ENCODE assay signal across 15 cellular contexts in the genomic region with DNA sequence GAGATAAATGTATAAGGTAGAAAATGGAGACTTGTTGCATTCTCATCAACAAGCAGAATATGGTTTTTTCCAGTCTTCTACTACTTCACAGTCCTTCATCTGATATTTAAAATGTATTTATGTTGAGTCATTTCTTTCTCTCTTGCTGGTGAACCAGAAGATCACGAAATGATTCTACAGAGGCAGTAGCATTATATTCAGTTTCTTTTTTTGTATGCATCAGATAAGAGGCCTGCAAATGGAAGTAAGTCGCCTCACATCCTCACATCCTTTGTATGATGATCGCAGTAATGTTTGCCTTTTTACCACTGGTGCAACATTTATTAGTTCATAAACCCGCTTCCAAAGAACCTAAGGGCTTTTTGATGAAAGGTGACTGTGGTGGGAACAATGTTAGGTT. TPM values are rescaled to one million over a fixed set of nuclear protein-coding genes. Genes with fewer than 3 reads are reported as not detected.
DNase-seq lines count a peak whose midpoint lies in the region; ATAC-seq, FAIRE-seq and TF ChIP-seq lines count a peak whose summit lies in the region.
"Had no signal": no experiment of that assay in that cellular context is flagged by ENCODE, and none has a peak within 500 bp of the region (broad histone marks: within the 10 kb centered on the region; RNA-seq: fewer than 3 reads in every experiment).

No MANE protein-coding gene starts in this region.

- no peak for DNase-seq in activated CD4-positive, alpha-beta T cell treated with anti-CD3 and anti-CD28 coated beads for 36 hours
- no peak for DNase-seq in activated CD4-positive, alpha-beta T cell treated with anti-CD3 and anti-CD28 coated beads for 48 hours
- DNase-seq in GM12878 (ENCODE audit: low read depth, low spot score) (peak; percentile 57), NOMO-1 (lab: John Stamatoyannopoulos, UW; ENCODE audit: unreplicated experiment in 2 of 2) (no peak), NCI-H748 (lab: John Stamatoyannopoulos, UW; ENCODE audit: unreplicated experiment) (no peak)
- DNase-seq: HFFc6, KBM-7, NCI-H2171, RPMI8226 had no signal

- H3K36me3 Mint-ChIP-seq in activated CD4-positive, alpha-beta T cell treated with anti-CD3 and anti-CD28 coated beads for 36 hours (ENCODE audit: low read depth): peaks cover 60% of the 10 kb centered on the region

- peak overlapping the region; percentile 11 for H3K4me3 Mint-ChIP-seq in activated CD4-positive, alpha-beta T cell treated with anti-CD3 and anti-CD28 coated beads for 36 hours
- H3K4me3 Mint-ChIP-seq: HFFc6, nephron had no signal

- H3K36me3 ChIP-seq in GM12878 (ENCODE audit: control insufficient read depth in 2 of 2, insufficient read depth in 2 of 2, low read length in 1 of 2): peaks cover 10 to 22% of the 10 kb centered on the region in 2 experiments

- RAD21 ChIA-PET in GM12878 (lab: Charles Lee; ENCODE audit: unreplicated experiment): interaction anchor here (0.9 to 1.8 kb wide), 4 partner anchors 25 to 327 kb away, joined by 3 to 4 read pairs (median 4); no protein-coding TSS in a partner anchor

- WGBS in GM12878 (ENCODE audit: insufficient coverage, insufficient replicate concordance, low lambda C conversion rate, missing lambda C conversion rate): under 1% methylated on average over 4 of the region's 4 CpGs

- no peak overlapping the region for H2AFZ ChIP-seq in GM12878 (ENCODE audit: control insufficient read depth, low read depth, low read length)

- BruUV-seq in GM12878 (replicated peaks; lab: Mats Ljungman, UMichigan): no TSS peak

- TF ChIP-seq RAD21 in GM12878 (IDR thresholded peaks at IDR 0.05; ENCODE audit: insufficient read depth, low read depth, low read length): 0 out of 2 replicates have a peak, but pooled peaks have one; percentile 12

- TF ChIP-seq POLR2A in GM12878 (IDR thresholded peaks at IDR 0.05; ENCODE audit: low read depth, low read length): no peak

- peak overlapping the region; percentile 57 for H3K27ac ChIP-seq in GM12878 (ENCODE audit: control insufficient read depth, insufficient read depth)
- H3K27ac ChIP-seq: skin epidermis had no signal

- ATAC-seq in activated CD4-positive, alpha-beta T cell treated with anti-CD3 and anti-CD28 coated beads for 36 hours: peak; percentile 89
- ATAC-seq in GM21529 (IDR thresholded peaks at IDR 0.05; ENCODE audit: unreplicated experiment) (peak; percentile 56), HG03135 (IDR thresholded peaks at IDR 0.05; ENCODE audit: unreplicated experiment) (peak; percentile 42), GM12878 (peak; percentile 74), esophagus mucosa (no peak)

- peaks cover 48% of the 10 kb centered on the region for H3K4me1 ChIP-seq in GM12878 (ENCODE audit: control insufficient read depth, insufficient read depth, low read length)

- H3K27me3 Mint-ChIP-seq in activated CD4-positive, alpha-beta T cell treated with anti-CD3 and anti-CD28 coated beads for 36 hours: no peaks in the 10 kb centered on the region

- in situ Hi-C loops in GM12878 (cut with MboI): no loop called here

- H3K9ac ChIP-seq in GM12878 (ENCODE audit: control insufficient read depth, insufficient read depth, low read length): peak overlapping the region; percentile 43; the same call in 1 of the 2 replicates

- intact Hi-C loops in activated CD4-positive, alpha-beta T cell treated with anti-CD3 and anti-CD28 coated beads for 36 hours (cut with DNase I, micrococcal nuclease): loop anchor here (1.0 to 5.0 kb wide), 8 partner anchors 13 to 537 kb away; a partner anchor contains a TSS
- intact Hi-C loops in GM12878 (cut with micrococcal nuclease; ENCODE audit: unreplicated experiment): loop anchor here (5.0 kb wide), 1 partner anchor 109 kb away; no protein-coding TSS in a partner anchor

- no peaks in the 10 kb centered on the region for H3K79me2 ChIP-seq in GM12878 (ENCODE audit: control insufficient read depth, insufficient read depth, low read length)

- peak overlapping the region; percentile 83 for H3K27ac Mint-ChIP-seq in activated CD4-positive, alpha-beta T cell treated with anti-CD3 and anti-CD28 coated beads for 36 hours
- H3K27ac Mint-ChIP-seq: HFFc6, nephron had no signal

- H4K20me1 ChIP-seq in GM12878 (ENCODE audit: control insufficient read depth, insufficient read depth): no peaks in the 10 kb centered on the region

- H3K27me3 ChIP-seq in GM12878 (replicated peaks in 1 of 2; ENCODE audit: control insufficient read depth in 2 of 2, insufficient read depth in 2 of 2, low read length in 1 of 2): no peaks in the 10 kb centered on the region

- no peaks in the 10 kb centered on the region for H3K9me3 ChIP-seq in GM12878 (replicated peaks; ENCODE audit: control insufficient read depth, insufficient read depth, low read length)

- POLR2A ChIA-PET in activated CD4-positive, alpha-beta T cell treated with anti-CD3 and anti-CD28 coated beads for 36 hours (lab: Charles Lee): no interaction called here
- POLR2A ChIA-PET in GM12878 (lab: Charles Lee): interaction anchor here (1.2 to 1.3 kb wide), 2 partner anchors 39 to 53 kb away, joined by 3 read pairs; no protein-coding TSS in a partner anchor

- TF ChIP-seq CTCF in GM12878 (IDR thresholded peaks at IDR 0.05 in 2 of 3, conservative IDR thresholded peaks at IDR 0.05 in 1 of 3; ENCODE audit: control insufficient read depth in 2 of 3, extremely low read depth in 1 of 3, insufficient read depth in 1 of 3, low read depth in 3 of 3, low read length in 3 of 3): no peak

- no peak overlapping the region for H3K4me3 ChIP-seq in GM12878
- H3K4me3 ChIP-seq: skin epidermis had no signal

- CTCF ChIA-PET in activated CD4-positive, alpha-beta T cell treated with anti-CD3 and anti-CD28 coated beads for 36 hours (lab: Charles Lee): interaction anchor here (0.7 kb wide), 1 partner anchor 357 kb away, joined by 3 read pairs; no protein-coding TSS in a partner anchor
- CTCF ChIA-PET in GM12878 (lab: Yijun Ruan, JAX): interaction anchor here (1.4 kb wide), 1 partner anchor 25 kb away, joined by 4 read pairs; no protein-coding TSS in a partner anchor

- no peaks in the 10 kb centered on the region for H3K9me3 Mint-ChIP-seq in activated CD4-positive, alpha-beta T cell treated with anti-CD3 and anti-CD28 coated beads for 36 hours (ENCODE audit: low read depth)
- H3K9me3 Mint-ChIP-seq: HFFc6, nephron had no signal

- H3K4me1 Mint-ChIP-seq in activated CD4-positive, alpha-beta T cell treated with anti-CD3 and anti-CD28 coated beads for 36 hours: peaks cover 50% of the 10 kb centered on the region
- H3K4me1 Mint-ChIP-seq: nephron had no signal

- peak overlapping the region; percentile 62 for H3K4me2 ChIP-seq in GM12878 (ENCODE audit: control insufficient read depth, insufficient read depth)

- peak; percentile 82 for FAIRE-seq in GM12878 (lab: Jason Lieb, UNC)

- TF ChIP-seq EP300 in GM12878 (IDR thresholded peaks at IDR 0.05; ENCODE audit: borderline replicate concordance in 1 of 2, control insufficient read depth in 1 of 2, low read depth in 2 of 2, low read length in 2 of 2): peak; percentile 56 to 77

- SMC1A ChIA-PET in GM12878 (lab: Charles Lee; ENCODE audit: uncharacterized antibody, unreplicated experiment): interaction anchor here (0.9 to 7.8 kb wide), 6 partner anchors 12 to 59 kb away, joined by 3 to 119 read pairs (median 4); a partner anchor contains a TSS

RNA-seq across cellular contexts. Expression of a gene that starts 22.1 kb away (rescaled TPM):
- total RNA-seq in activated CD4-positive, alpha-beta T cell treated with anti-CD3 and anti-CD28 coated beads for 36 hours: 1 to 10 TPM; 3.9 to 5.5 TPM
- 0.52 and 0.98 TPM in 2 replicates for total RNA-seq in GM12878 (2013; cell fraction: nucleolus; rRNA removed)
- 0.05 and 0.40 TPM in 2 replicates for total RNA-seq in GM12878 (2014; rRNA removed)
- total RNA-seq in GM12878 (2014; rRNA removed; fragmentation: Illumina TruSeq; extraction: Trizol): not detected in 2 replicates
- not detected in 2 replicates for total RNA-seq in GM12878 (2021)
- 0.24 TPM for polyA plus RNA-seq in GM12878 (2011; ENCODE audit: low read depth)
- polyA plus RNA-seq in GM12878 (2011; rRNA removed): 0.11 and 0.13 TPM in 2 replicates
- polyA plus RNA-seq in GM12878 (2011; cell fraction: cytosol; rRNA removed): 0.12 and 0.27 TPM in 2 replicates
- polyA plus RNA-seq in GM12878 (2011; cell fraction: nucleus; rRNA removed): 1.2 and 1.3 TPM in 2 replicates
- polyA plus RNA-seq in GM12878 (2012): 0.35 and 0.58 TPM in 2 replicates
- polyA plus RNA-seq in GM12878 (2014; fragmentation: Illumina TruSeq; extraction: Trizol): 0.06 TPM in 1 of 2 replicates, not detected in the other
- not detected for polyA plus RNA-seq in GM12878 (2014; fragmentation: Nextera tagmentation; extraction: Ambion mirVana)
- 0.10 and 0.11 TPM in 2 replicates for polyA plus RNA-seq in GM12878 (2014; rRNA removed)
- not detected for polyA plus RNA-seq in GM12878 (2016; fragmentation: Nextera tagmentation; extraction: Ambion mirVana)
- polyA minus RNA-seq in GM12878 (2011; rRNA and poly(A)+ RNA removed): 0.36 TPM in 1 of 2 replicates, not detected in the other
- not detected in 2 replicates for polyA minus RNA-seq in GM12878 (2011; cell fraction: cytosol; rRNA and poly(A)+ RNA removed)
- 0.77 and 0.85 TPM in 2 replicates for polyA minus RNA-seq in GM12878 (2011; cell fraction: nucleus; rRNA and poly(A)+ RNA removed)
- total RNA-seq in esophagus mucosa: not detected
- total RNA-seq: A172, HFFc6 had no signal

RNA-seq across cellular contexts. Expression of a gene that starts 37.9 kb away (rescaled TPM):
- under 1 TPM; 0.32 to 0.77 TPM for total RNA-seq in activated CD4-positive, alpha-beta T cell treated with anti-CD3 and anti-CD28 coated beads for 36 hours
- total RNA-seq in GM12878 (2013; cell fraction: nucleolus; rRNA removed): not detected in 2 replicates
- total RNA-seq in GM12878 (2014; rRNA removed) (not detected in 2 replicates), GM12878 (2014; rRNA removed; fragmentation: Illumina TruSeq; extraction: Trizol) (not detected in 2 replicates), GM12878 (2021) (not detected in 2 replicates), esophagus mucosa (not detected)
- not detected for polyA plus RNA-seq in GM12878 (2011; ENCODE audit: low read depth)
- polyA plus RNA-seq in GM12878 (2011; rRNA removed) (0.80 and 1.1 TPM in 2 replicates), GM12878 (2014; fragmentation: Illumina TruSeq; extraction: Trizol) (not detected in 2 replicates), GM12878 (2014; fragmentation: Nextera tagmentation; extraction: Ambion mirVana) (under 1 TPM; 0.20 to 0.50 TPM), GM12878 (2014; rRNA removed) (not detected in 2 replicates), GM12878 (2016; fragmentation: Nextera tagmentation; extraction: Ambion mirVana) (not detected)
- 1.6 and 2.4 TPM in 2 replicates for polyA plus RNA-seq in GM12878 (2011; cell fraction: cytosol; rRNA removed)
- 0.75 TPM in 1 of 2 replicates, not detected in the other for polyA plus RNA-seq in GM12878 (2011; cell fraction: nucleus; rRNA removed)
- not detected in 2 replicates for polyA plus RNA-seq in GM12878 (2012)
- polyA minus RNA-seq in GM12878 (2011; rRNA and poly(A)+ RNA removed): not detected in 2 replicates
- not detected in 2 replicates for polyA minus RNA-seq in GM12878 (2011; cell fraction: cytosol; rRNA and poly(A)+ RNA removed)
- not detected in 2 replicates for polyA minus RNA-seq in GM12878 (2011; cell fraction: nucleus; rRNA and poly(A)+ RNA removed)
- total RNA-seq: A172, HFFc6 had no signal
